In genomic region chr2:191983591-191983990, GRCh38 we compare ENCODE assay signal across 21 cellular contexts.
DNase-seq lines count a peak whose midpoint lies in the region; ATAC-seq, FAIRE-seq and TF ChIP-seq lines count a peak whose summit lies in the region.
"Had no signal": no experiment of that assay in that cellular context is flagged by ENCODE, and none has a peak within 500 bp of the region (broad histone marks: within the 10 kb centered on the region; RNA-seq: fewer than 3 reads in every experiment).

No MANE protein-coding gene starts in this region.

- FAIRE-seq in GM19239 (lab: Jason Lieb, UNC), result no peak
- FAIRE-seq: G401.6, HepG2, K562 had no signal

- no peaks in the 10 kb centered on the region for H3K9me2 ChIP-seq in neural cell (ENCODE audit: insufficient read depth, low read length)

- H2AFZ ChIP-seq in neural cell (ENCODE audit: low read depth, low read length), result no peak overlapping the region

- H3K9me3 ChIP-seq in neural cell (ENCODE audit: low read length), result no peaks in the 10 kb centered on the region

- DNase-seq in NCI-H146 (lab: John Stamatoyannopoulos, UW) (peak; percentile 32), NCI-H146 treated with DMSO at 0.1 percent for 48 hours (lab: John Stamatoyannopoulos, UW; ENCODE audit: unreplicated experiment) (no peak), DMS53 treated with DMSO at 0.1 percent for 48 hours (lab: John Stamatoyannopoulos, UW; ENCODE audit: unreplicated experiment) (peak; percentile 52), dermis microvascular lymphatic vessel endothelial cell (ENCODE audit: low read depth in 2 of 2) (peak; percentile 17 to 69), GM19239 (ENCODE audit: insufficient read length, low spot score) (no peak), NCI-H82 (lab: John Stamatoyannopoulos, UW) (no peak)
- DNase-seq: DMS153, Kasumi-1, NCI-H1092 treated with DMSO at 0.1 percent for 48 hours, NCI-H1436 treated with DMSO at 0.1 percent for 48 hours, NCI-H2029 treated with DMSO at 0.1 percent for 48 hours, NCI-H446 treated with DMSO at 0.1 percent for 48 hours, T-helper 1 cell had no signal

- peak overlapping the region; percentile 20 for H3K4me3 ChIP-seq in neural cell (ENCODE audit: low read length)
- H3K4me3 ChIP-seq: K562 had no signal

- no peaks in the 10 kb centered on the region for H3K79me2 ChIP-seq in neural cell (replicated peaks; ENCODE audit: insufficient read depth, low read length)

- ATAC-seq in HG03469 (IDR thresholded peaks at IDR 0.05; ENCODE audit: unreplicated experiment), result no peak
- ATAC-seq: HepG2, K562, Panc1 had no signal

- TF ChIP-seq RAD21 in neural cell (conservative IDR thresholded peaks at IDR 0.05), result no peak

- H3F3A ChIP-seq in neural cell (ENCODE audit: insufficient read depth, low read length, poor library complexity, severe bottlenecking), result no peaks in the 10 kb centered on the region

- peak overlapping the region; percentile 54 for H3K27ac ChIP-seq in neural cell (ENCODE audit: low read length)
- H3K27ac ChIP-seq: 22Rv1, RWPE1 had no signal

- TF ChIP-seq CTCF in neural cell (IDR thresholded peaks at IDR 0.05; ENCODE audit: poor library complexity, severe bottlenecking), result no peak

- H3K4me2 ChIP-seq in neural cell (ENCODE audit: low read length), result no peak overlapping the region

- H3K9ac ChIP-seq in neural cell (ENCODE audit: low read length), result no peak overlapping the region

- no peak for TF ChIP-seq EP300 in neural cell (conservative IDR thresholded peaks at IDR 0.05; ENCODE audit: poor library complexity, severe bottlenecking)

- H3K36me3 ChIP-seq in neural cell (ENCODE audit: insufficient read depth, low read length), result no peaks in the 10 kb centered on the region

- H3K27me3 ChIP-seq in neural cell (ENCODE audit: insufficient read depth, low read depth, low read length), result no peaks in the 10 kb centered on the region

- H4K20me1 ChIP-seq in neural cell (ENCODE audit: insufficient read depth), result no peaks in the 10 kb centered on the region

TF ChIP-seq in neural cell, 6 proteins besides CTCF, POLR2A, EP300 and RAD21:
- TF ChIP-seq EZH2 (IDR thresholded peaks at IDR 0.05; ENCODE audit: borderline replicate concordance, insufficient read depth, low read length, poor library complexity, severe bottlenecking) (no peak), TAF1 (IDR thresholded peaks at IDR 0.05; ENCODE audit: low read depth) (no peak), POLR2AphosphoS5 (IDR thresholded peaks at IDR 0.05) (no peak), SMC3 (conservative IDR thresholded peaks at IDR 0.05; ENCODE audit: poor library complexity) (no peak), MXI1 (conservative IDR thresholded peaks at IDR 0.05; ENCODE audit: poor library complexity, severe bottlenecking) (no peak)
- TF ChIP-seq, protein P1, sequence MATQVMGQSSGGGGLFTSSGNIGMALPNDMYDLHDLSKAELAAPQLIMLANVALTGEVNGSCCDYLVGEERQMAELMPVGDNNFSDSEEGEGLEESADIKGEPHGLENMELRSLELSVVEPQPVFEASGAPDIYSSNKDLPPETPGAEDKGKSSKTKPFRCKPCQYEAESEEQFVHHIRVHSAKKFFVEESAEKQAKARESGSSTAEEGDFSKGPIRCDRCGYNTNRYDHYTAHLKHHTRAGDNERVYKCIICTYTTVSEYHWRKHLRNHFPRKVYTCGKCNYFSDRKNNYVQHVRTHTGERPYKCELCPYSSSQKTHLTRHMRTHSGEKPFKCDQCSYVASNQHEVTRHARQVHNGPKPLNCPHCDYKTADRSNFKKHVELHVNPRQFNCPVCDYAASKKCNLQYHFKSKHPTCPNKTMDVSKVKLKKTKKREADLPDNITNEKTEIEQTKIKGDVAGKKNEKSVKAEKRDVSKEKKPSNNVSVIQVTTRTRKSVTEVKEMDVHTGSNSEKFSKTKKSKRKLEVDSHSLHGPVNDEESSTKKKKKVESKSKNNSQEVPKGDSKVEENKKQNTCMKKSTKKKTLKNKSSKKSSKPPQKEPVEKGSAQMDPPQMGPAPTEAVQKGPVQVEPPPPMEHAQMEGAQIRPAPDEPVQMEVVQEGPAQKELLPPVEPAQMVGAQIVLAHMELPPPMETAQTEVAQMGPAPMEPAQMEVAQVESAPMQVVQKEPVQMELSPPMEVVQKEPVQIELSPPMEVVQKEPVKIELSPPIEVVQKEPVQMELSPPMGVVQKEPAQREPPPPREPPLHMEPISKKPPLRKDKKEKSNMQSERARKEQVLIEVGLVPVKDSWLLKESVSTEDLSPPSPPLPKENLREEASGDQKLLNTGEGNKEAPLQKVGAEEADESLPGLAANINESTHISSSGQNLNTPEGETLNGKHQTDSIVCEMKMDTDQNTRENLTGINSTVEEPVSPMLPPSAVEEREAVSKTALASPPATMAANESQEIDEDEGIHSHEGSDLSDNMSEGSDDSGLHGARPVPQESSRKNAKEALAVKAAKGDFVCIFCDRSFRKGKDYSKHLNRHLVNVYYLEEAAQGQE (IDR thresholded peaks at IDR 0.05; ENCODE audit: borderline replicate concordance), result no peak
TF ChIP-seq in neural cell: peak in this region for 0.

Comparison
In these comparisons a context has a peak if more than half of its experiments do, and no peak if none do; other contexts are left out.
1. DNase-seq: peak in NCI-H146 (single experiment), DMS53 treated with DMSO at 0.1 percent for 48 hours (single experiment) and dermis microvascular lymphatic vessel endothelial cell (2 of 2); none in NCI-H146 treated with DMSO at 0.1 percent for 48 hours (single experiment), GM19239 (single experiment) and NCI-H82 (single experiment).